ENCODE assay signal across 18 cellular contexts in genomic region chr17:51479303-51479702, GRCh38.
DNase-seq lines count a peak whose midpoint lies in the region; ATAC-seq, FAIRE-seq and TF ChIP-seq lines count a peak whose summit lies in the region.
"Had no signal": no experiment of that assay in that cellular context is flagged by ENCODE, and none has a peak within 500 bp of the region (broad histone marks: within the 10 kb centered on the region; RNA-seq: fewer than 3 reads in every experiment).

No MANE protein-coding gene starts in this region.

- H3K56ac ChIP-seq in H1 (replicated peaks; ENCODE audit: insufficient read length, low read depth, low read length), result no peak overlapping the region

- 82% methylated on average over 4 of the region's 4 CpGs; no CpG with 5 or more reads in 1 of the 2 experiments for WGBS in H1 (ENCODE audit: extremely low coverage in 1 of 2, insufficient coverage in 1 of 2, insufficient read length in 1 of 2, insufficient replicate concordance in 2 of 2, low coverage in 1 of 2, low lambda C conversion rate in 2 of 2, missing lambda C conversion rate in 1 of 2), 2 experiments

- TF ChIP-seq EP300 in Ishikawa (IDR thresholded peaks at IDR 0.05; ENCODE audit: borderline replicate concordance), result no peak
- no peak for TF ChIP-seq EP300 in H1 (IDR thresholded peaks at IDR 0.05; ENCODE audit: borderline replicate concordance in 1 of 2, low read depth in 2 of 2, low read length in 2 of 2)

- POLR2A ChIA-PET in H1 (lab: Charles Lee; ENCODE audit: partially characterized antibody), result interaction anchor here (0.5 kb wide), 1 partner anchor 29 kb away, joined by 3 read pairs; no protein-coding TSS in a partner anchor

- no peaks in the 10 kb centered on the region for H3K79me1 ChIP-seq in H1 (ENCODE audit: low read depth, low read length)

- no peak overlapping the region for H3K4ac ChIP-seq in H1 (replicated peaks; ENCODE audit: insufficient read length, low read depth, low read length)

- H4K5ac ChIP-seq in H1 (ENCODE audit: insufficient read length, low read depth, low read length), result no peak overlapping the region

- FAIRE-seq in H1 (lab: Jason Lieb, UNC), result no peak
- FAIRE-seq: G401.6, GM12892, H54 had no signal

- no peaks in the 10 kb centered on the region for H4K20me1 ChIP-seq in H1 (replicated peaks in 1 of 2; ENCODE audit: control insufficient read depth in 1 of 2, insufficient read depth in 2 of 2, low read length in 2 of 2)

- H2BK5ac ChIP-seq in H1 (ENCODE audit: low read depth, low read length), result no peak overlapping the region

- no peak overlapping the region for H3K27ac ChIP-seq in H1 (ENCODE audit: low read depth, low read length)
- H3K27ac ChIP-seq: GM23248 had no signal

- H3K14ac ChIP-seq in H1 (ENCODE audit: insufficient read length), result no peak overlapping the region

- no peak for TF ChIP-seq RAD21 in Ishikawa (IDR thresholded peaks at IDR 0.05; ENCODE audit: low read depth)
- TF ChIP-seq RAD21 in H1 (IDR thresholded peaks at IDR 0.05 in 1 of 2, conservative IDR thresholded peaks at IDR 0.05 in 1 of 2; ENCODE audit: low read depth in 2 of 2, low read length in 2 of 2), result no peak

- H2BK15ac ChIP-seq in H1 (ENCODE audit: low read length), result no peak overlapping the region

- peak overlapping the region; percentile 62; the same call in 1 of the 2 replicates for H2AFZ ChIP-seq in H1 (ENCODE audit: low read length)
- H2AFZ ChIP-seq: GM23248 had no signal

- H3K9ac ChIP-seq in H1 (replicated peaks in 1 of 4; ENCODE audit: extremely low read depth in 1 of 4, low read depth in 3 of 4, low read length in 3 of 4), result no peak overlapping the region
- H3K9ac ChIP-seq: GM23248 had no signal

- no peak overlapping the region for H3K18ac ChIP-seq in H1 (ENCODE audit: extremely low read depth, low read length)

- peaks cover 0 to 5% of the 10 kb centered on the region in 2 experiments; a peak in 2 of 4 replicates for H3K9me3 ChIP-seq in H1 (ENCODE audit: insufficient read depth in 2 of 2, low read depth in 1 of 2, low read length in 1 of 2)
- H3K9me3 ChIP-seq: Caco-2, HAP-1 had no signal

- no peaks in the 10 kb centered on the region for H3K79me2 ChIP-seq in H1 (ENCODE audit: control insufficient read depth in 1 of 2, insufficient read depth in 2 of 2, low read length in 2 of 2)

- no peak overlapping the region for H3K4me3 ChIP-seq in H1 (ENCODE audit: extremely low read depth in 1 of 4, insufficient read depth in 2 of 4, low read depth in 3 of 4, low read length in 4 of 4)
- H3K4me3 ChIP-seq: GM23248, HAP-1 had no signal

- no peak overlapping the region for H2AK5ac ChIP-seq in H1 (ENCODE audit: low read depth, low read length)

- no peaks in the 10 kb centered on the region for H3K23me2 ChIP-seq in H1 (ENCODE audit: low read depth, low read length)

- TF ChIP-seq CTCF in H1 (IDR thresholded peaks at IDR 0.05; ENCODE audit: control extremely low read depth in 1 of 3, insufficient read depth in 1 of 3, low read depth in 1 of 3, low read length in 3 of 3), result no peak

- no peak for ATAC-seq in GM21529 (IDR thresholded peaks at IDR 0.05; ENCODE audit: unreplicated experiment)
- ATAC-seq: CD8-positive, alpha-beta T cell had no signal

- no peak for DNase-seq in H1 (ENCODE audit: low read depth in 1 of 2, low spot score in 2 of 2)
- DNase-seq in islet precursor cell, result peak; percentile 73
- DNase-seq in NK-92 treated with Interleukin-12 subunit alpha and Interleukin-12 subunit beta, amount 100 ng/mL, for 24 hours (lab: John Stamatoyannopoulos, UW), result no peak
- DNase-seq in NCI-H2107 treated with DMSO at 0.1 percent for 48 hours (lab: John Stamatoyannopoulos, UW; ENCODE audit: unreplicated experiment), result no peak
- DNase-seq: C1 segment of cervical spinal cord; Caco-2; CD4-positive, CD25-positive, alpha-beta regulatory T cell; CD8-positive, alpha-beta T cell; DMS153; DND-41; GM23248; HFFc6 had no signal

- no peak overlapping the region for H2BK120ac ChIP-seq in H1 (replicated peaks; ENCODE audit: low read depth, low read length)

- no peak overlapping the region for H2BK20ac ChIP-seq in H1 (ENCODE audit: low read length)

- no peak overlapping the region for H4K91ac ChIP-seq in H1 (replicated peaks; ENCODE audit: insufficient read length, low read length)

- no peak overlapping the region for H4K8ac ChIP-seq in H1 (ENCODE audit: extremely low read depth, insufficient read depth, low read length)

- peaks cover 0 to 2% (median 0%) of the 10 kb centered on the region in 4 experiments; a peak in 2 of 7 replicates for H3K4me1 ChIP-seq in H1 (replicated peaks in 1 of 4; ENCODE audit: control insufficient read depth in 3 of 4, insufficient read depth in 4 of 4, low read length in 3 of 4)
- H3K4me1 ChIP-seq: Caco-2, HAP-1 had no signal

- no peak for TF ChIP-seq POLR2A in H1 (IDR thresholded peaks at IDR 0.05; ENCODE audit: control extremely low read depth in 1 of 2, low read depth in 2 of 2, low read length in 2 of 2)

- H2BK12ac ChIP-seq in H1 (ENCODE audit: low read depth, low read length), result no peak overlapping the region

- peaks cover 0 to 1% (median 0%) of the 10 kb centered on the region in 4 experiments; a peak in 1 of 7 replicates for H3K27me3 ChIP-seq in H1 (replicated peaks in 1 of 4; ENCODE audit: control insufficient read depth in 3 of 4, extremely low read depth in 1 of 4, insufficient read depth in 3 of 4, low read length in 3 of 4)

- H3K36me3 ChIP-seq in H1 (ENCODE audit: control insufficient read depth in 2 of 4, insufficient read depth in 4 of 4, low read length in 3 of 4), result no peaks in the 10 kb centered on the region
- H3K36me3 ChIP-seq: HAP-1 had no signal

- no peak overlapping the region for H3K4me2 ChIP-seq in H1 (ENCODE audit: insufficient read depth in 1 of 2, low read depth in 2 of 2, low read length in 2 of 2)

- H3K23ac ChIP-seq in H1 (ENCODE audit: insufficient read length), result no peak overlapping the region

- CTCF ChIA-PET in H1 (lab: Charles Lee; ENCODE audit: partially characterized antibody), result interaction anchor here (1.6 to 3.5 kb wide), 3 partner anchors 9 to 43 kb away, joined by 7 to 45 read pairs (median 14); no protein-coding TSS in a partner anchor

TF ChIP-seq in Ishikawa, 13 proteins besides CTCF, POLR2A, EP300 and RAD21 (continues in another document):
- TF ChIP-seq EGR1 (IDR thresholded peaks at IDR 0.05) (no peak), ZBTB7A (IDR thresholded peaks at IDR 0.05; ENCODE audit: low read depth) (no peak), CREB1 (IDR thresholded peaks at IDR 0.05; ENCODE audit: low read depth) (no peak)
- TF ChIP-seq, protein P1, sequence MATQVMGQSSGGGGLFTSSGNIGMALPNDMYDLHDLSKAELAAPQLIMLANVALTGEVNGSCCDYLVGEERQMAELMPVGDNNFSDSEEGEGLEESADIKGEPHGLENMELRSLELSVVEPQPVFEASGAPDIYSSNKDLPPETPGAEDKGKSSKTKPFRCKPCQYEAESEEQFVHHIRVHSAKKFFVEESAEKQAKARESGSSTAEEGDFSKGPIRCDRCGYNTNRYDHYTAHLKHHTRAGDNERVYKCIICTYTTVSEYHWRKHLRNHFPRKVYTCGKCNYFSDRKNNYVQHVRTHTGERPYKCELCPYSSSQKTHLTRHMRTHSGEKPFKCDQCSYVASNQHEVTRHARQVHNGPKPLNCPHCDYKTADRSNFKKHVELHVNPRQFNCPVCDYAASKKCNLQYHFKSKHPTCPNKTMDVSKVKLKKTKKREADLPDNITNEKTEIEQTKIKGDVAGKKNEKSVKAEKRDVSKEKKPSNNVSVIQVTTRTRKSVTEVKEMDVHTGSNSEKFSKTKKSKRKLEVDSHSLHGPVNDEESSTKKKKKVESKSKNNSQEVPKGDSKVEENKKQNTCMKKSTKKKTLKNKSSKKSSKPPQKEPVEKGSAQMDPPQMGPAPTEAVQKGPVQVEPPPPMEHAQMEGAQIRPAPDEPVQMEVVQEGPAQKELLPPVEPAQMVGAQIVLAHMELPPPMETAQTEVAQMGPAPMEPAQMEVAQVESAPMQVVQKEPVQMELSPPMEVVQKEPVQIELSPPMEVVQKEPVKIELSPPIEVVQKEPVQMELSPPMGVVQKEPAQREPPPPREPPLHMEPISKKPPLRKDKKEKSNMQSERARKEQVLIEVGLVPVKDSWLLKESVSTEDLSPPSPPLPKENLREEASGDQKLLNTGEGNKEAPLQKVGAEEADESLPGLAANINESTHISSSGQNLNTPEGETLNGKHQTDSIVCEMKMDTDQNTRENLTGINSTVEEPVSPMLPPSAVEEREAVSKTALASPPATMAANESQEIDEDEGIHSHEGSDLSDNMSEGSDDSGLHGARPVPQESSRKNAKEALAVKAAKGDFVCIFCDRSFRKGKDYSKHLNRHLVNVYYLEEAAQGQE (IDR thresholded peaks at IDR 0.05; ENCODE audit: low read depth), result 0 out of 2 replicates have a peak, but pooled peaks have one; percentile 16

TF ChIP-seq in H1, 55 proteins besides CTCF, POLR2A, EP300 and RAD21:
- TF ChIP-seq SP2 (IDR thresholded peaks at IDR 0.05; ENCODE audit: low read length) (no peak), EZH2 (IDR thresholded peaks at IDR 0.05; ENCODE audit: low read depth, low read length, severe bottlenecking) (no peak), CHD1 (IDR thresholded peaks at IDR 0.05; ENCODE audit: low read depth, low read length) (no peak), POU5F1 (IDR thresholded peaks at IDR 0.05; ENCODE audit: low read depth, low read length) (no peak), CREB1 (IDR thresholded peaks at IDR 0.05) (no peak), SRF (IDR thresholded peaks at IDR 0.05; ENCODE audit: low read depth, low read length) (no peak), SIN3A (conservative IDR thresholded peaks at IDR 0.05 in 1 of 2, IDR thresholded peaks at IDR 0.05 in 1 of 2; ENCODE audit: low read depth in 1 of 2, low read length in 2 of 2) (no peak), CBX5 (IDR thresholded peaks at IDR 0.05; ENCODE audit: low read depth, low read length) (no peak), HDAC2 (IDR thresholded peaks at IDR 0.05; ENCODE audit: borderline replicate concordance in 1 of 2, low read depth in 2 of 2, low read length in 2 of 2) (no peak), YY1 (IDR thresholded peaks at IDR 0.05; ENCODE audit: low read depth, low read length) (no peak), TCF12 (IDR thresholded peaks at IDR 0.05; ENCODE audit: low read depth, low read length) (no peak), SUZ12 (IDR thresholded peaks at IDR 0.05; ENCODE audit: low read length) (no peak)
